ENCODE assay signal across 14 cellular contexts in genomic region chr2:140355481-140356090, GRCh38.
DNase-seq lines count a peak whose midpoint lies in the region; ATAC-seq and TF ChIP-seq lines count a peak whose summit lies in the region.
"Had no signal": no experiment of that assay in that cellular context is flagged by ENCODE, and none has a peak within 500 bp of the region (broad histone marks: within the 10 kb centered on the region; RNA-seq: fewer than 3 reads in every experiment).

No MANE protein-coding gene starts in this region.

- TF ChIP-seq CTCF in WTC11 (IDR thresholded peaks at IDR 0.05) (no peak), neural progenitor cell (IDR thresholded peaks at IDR 0.05) (no peak)

- H3K27me3 ChIP-seq in HUES6 (ENCODE audit: control insufficient read depth, insufficient read depth, low read length) (no peaks in the 10 kb centered on the region), neural progenitor cell (no peaks in the 10 kb centered on the region)

- H3K4me2 ChIP-seq in neural progenitor cell, result no peak overlapping the region

- H4K20me1 ChIP-seq in neural progenitor cell (ENCODE audit: low read depth), result no peaks in the 10 kb centered on the region

- no peaks in the 10 kb centered on the region for H3K9me3 ChIP-seq in HUES6 (ENCODE audit: control insufficient read depth, insufficient read depth, low read depth, low read length)
- no peaks in the 10 kb centered on the region for H3K9me3 ChIP-seq in neural progenitor cell (ENCODE audit: low read depth)
- H3K9me3 ChIP-seq: Caco-2 had no signal

- H2AFZ ChIP-seq in neural progenitor cell (replicated peaks), result peak overlapping the region; percentile 22

- H3K27ac ChIP-seq in HUES6 (ENCODE audit: low read depth, low read length) (peak overlapping the region; percentile 24; the same call in 1 of the 2 replicates), neural progenitor cell (no peak overlapping the region)
- H3K27ac ChIP-seq: C4-2B had no signal

- intact Hi-C loops in cardiac septum (cut with DNase I), result no loop called here

- H3K27ac Mint-ChIP-seq in WTC11 (peak overlapping the region; percentile 36; the same call in 1 of the 2 replicates), neural progenitor cell (no peak overlapping the region)
- H3K27ac Mint-ChIP-seq: CD4-positive, alpha-beta T cell had no signal

- H3K36me3 ChIP-seq in HUES6 (ENCODE audit: control insufficient read depth, insufficient read depth, low read length), result no peaks in the 10 kb centered on the region
- H3K36me3 ChIP-seq in neural progenitor cell, result no peaks in the 10 kb centered on the region

- H3K4me3 ChIP-seq in HUES6 (ENCODE audit: low read depth, low read length) (no peak overlapping the region), neural progenitor cell (no peak overlapping the region)
- H3K4me3 ChIP-seq: K562 had no signal

- ATAC-seq in WTC11, result no peak
- ATAC-seq: K562 had no signal

- no peaks in the 10 kb centered on the region for H3K79me2 ChIP-seq in neural progenitor cell (ENCODE audit: low read depth)

- DNase-seq in WTC11 (ENCODE audit: low spot score) (no peak), neural progenitor cell (ENCODE audit: low spot score) (no peak), RPMI8226 (no peak), NCI-H1694 treated with DMSO at 0.1 percent for 48 hours (lab: John Stamatoyannopoulos, UW) (no peak), cardiac septum (ENCODE audit: low spot score) (no peak)
- DNase-seq: ACHN; Caco-2; CD4-positive, alpha-beta T cell; GOT3; H9; IMR-90 had no signal

- H3K36me3 Mint-ChIP-seq in WTC11 (no peaks in the 10 kb centered on the region), neural progenitor cell (no peaks in the 10 kb centered on the region)

- POLR2A ChIA-PET in WTC11 (lab: Charles Lee), result no interaction called here

- H3K27me3 Mint-ChIP-seq in WTC11 (ENCODE audit: low read depth), result no peaks in the 10 kb centered on the region
- H3K27me3 Mint-ChIP-seq in neural progenitor cell (ENCODE audit: insufficient read depth, low read depth), result peaks cover 2% of the 10 kb centered on the region
- H3K27me3 Mint-ChIP-seq: CD4-positive, alpha-beta T cell had no signal

- H3K9me3 Mint-ChIP-seq in WTC11, result no peaks in the 10 kb centered on the region
- no peaks in the 10 kb centered on the region for H3K9me3 Mint-ChIP-seq in neural progenitor cell
- H3K9me3 Mint-ChIP-seq: H9 had no signal

- H3K4me1 ChIP-seq in HUES6 (ENCODE audit: control insufficient read depth, insufficient read depth, low read length), result peaks cover 9% of the 10 kb centered on the region
- H3K4me1 ChIP-seq in neural progenitor cell, result no peaks in the 10 kb centered on the region
- H3K4me1 ChIP-seq: Caco-2 had no signal

- H3K4me3 Mint-ChIP-seq in WTC11 (no peak overlapping the region), neural progenitor cell (no peak overlapping the region)
- H3K4me3 Mint-ChIP-seq: CD4-positive, alpha-beta T cell; H9 had no signal

- no peaks in the 10 kb centered on the region for H3F3A ChIP-seq in neural progenitor cell (ENCODE audit: low read depth)

- H3K9ac ChIP-seq in HUES6 (ENCODE audit: low read length) (no peak overlapping the region), neural progenitor cell (no peak overlapping the region)

- H3K4me1 Mint-ChIP-seq in WTC11 (peaks cover 27% of the 10 kb centered on the region), neural progenitor cell (peaks cover 7% of the 10 kb centered on the region)

- CTCF ChIA-PET in WTC11 (lab: Charles Lee), result no interaction called here

TF ChIP-seq in WTC11, 78 proteins besides CTCF, POLR2A, EP300 and RAD21:
- TF ChIP-seq ZNF671 (CRISPR knock-in tag; IDR thresholded peaks at IDR 0.05) (no peak), FOXP4 (CRISPR knock-in tag; IDR thresholded peaks at IDR 0.05) (no peak)
